ENCODE assay signal across 16 cellular contexts in genomic region chr9:87502446-87503232, GRCh38. TPM values are rescaled to one million over a fixed set of nuclear protein-coding genes. Genes with fewer than 3 reads are reported as not detected.
A peak's percentile ranks its signal among the peaks of the same experiment; 100 is the strongest.
DNase-seq lines count a peak whose midpoint lies in the region; ATAC-seq, FAIRE-seq and TF ChIP-seq lines count a peak whose summit lies in the region.
"Had no signal": no experiment of that assay in that cellular context is flagged by ENCODE, and none has a peak within 500 bp of the region (broad histone marks: within the 10 kb centered on the region; RNA-seq: fewer than 3 reads in every experiment).

No MANE protein-coding gene starts in this region.

- H3K27ac Mint-ChIP-seq in T-helper 17 cell = no peak overlapping the region
- no peak overlapping the region for H3K27ac Mint-ChIP-seq in stimulated activated memory B cell treated with anti-CD40 and anti-IgM and Interleukin-4, amounts not matched to agents 10 μg/mL and 1 μg/mL and 100 μg/mL, for 72 hours
- H3K27ac Mint-ChIP-seq: naive thymus-derived CD8-positive, alpha-beta T cell had no signal

- H3K9me3 ChIP-seq in T-helper 17 cell (ENCODE audit: control insufficient read depth, low read length, poor library complexity, severe bottlenecking) (no peaks in the 10 kb centered on the region), kidney (ENCODE audit: control insufficient read depth in 1 of 2, low read length in 2 of 2) (peaks cover 0 to 4% of the 10 kb centered on the region in 2 donors)
- H3K9me3 ChIP-seq: MG63 had no signal

- peaks cover 42% of the 10 kb centered on the region for H3K27me3 Mint-ChIP-seq in T-helper 17 cell
- peaks cover 30% of the 10 kb centered on the region for H3K27me3 Mint-ChIP-seq in stimulated activated memory B cell treated with anti-CD40 and anti-IgM and Interleukin-4, amounts not matched to agents 10 μg/mL and 1 μg/mL and 100 μg/mL, for 72 hours

- peak; percentile 27 for ATAC-seq in T-helper 17 cell
- peak; percentile 34 for ATAC-seq in stimulated activated memory B cell treated with anti-CD40 and anti-IgM and Interleukin-4, amounts not matched to agents 10 μg/mL and 1 μg/mL and 100 μg/mL, for 72 hours
- ATAC-seq in HG02759 (IDR thresholded peaks at IDR 0.05; ENCODE audit: unreplicated experiment) = no peak
- no peak for ATAC-seq in GM21367 (IDR thresholded peaks at IDR 0.05; ENCODE audit: unreplicated experiment)
- ATAC-seq: naive thymus-derived CD8-positive, alpha-beta T cell had no signal

- no peak for FAIRE-seq in kidney (lab: Jason Lieb, UNC)
- FAIRE-seq: D721Med had no signal

- H3K36me3 ChIP-seq in kidney (ENCODE audit: control insufficient read depth in 1 of 2, insufficient read depth in 2 of 2, low read length in 2 of 2) = no peaks in the 10 kb centered on the region

- H3K4me1 ChIP-seq in kidney (ENCODE audit: control insufficient read depth in 1 of 2, insufficient read depth in 1 of 2, low read depth in 1 of 2, low read length in 2 of 2) = peaks cover 5 to 12% of the 10 kb centered on the region in 2 donors

- no peak for TF ChIP-seq CTCF in LNCaP clone FGC (IDR thresholded peaks at IDR 0.05; ENCODE audit: control insufficient read depth, extremely low read depth, insufficient read depth)
- TF ChIP-seq CTCF in kidney (IDR thresholded peaks at IDR 0.05; ENCODE audit: borderline replicate concordance, extremely low read depth, insufficient read depth) = no peak

- peak; percentile 93 for DNase-seq in LNCaP clone FGC (ENCODE audit: low read depth)
- no peak for DNase-seq in T-helper 17 cell
- peak; percentile 48 for DNase-seq in kidney
- no peak for DNase-seq in central memory CD4-positive, alpha-beta T cell
- no peak for DNase-seq in D341Med (ENCODE audit: low spot score)
- DNase-seq: activated CD4-positive, alpha-beta T cell treated with anti-CD3 and anti-CD28 coated beads for 4 hours; MG63; naive thymus-derived CD8-positive, alpha-beta T cell; NCI-H526; SHP77 treated with DMSO at 0.1 percent for 48 hours; stimulated activated naive CD4-positive, alpha-beta T cell treated with Interleukin-2 at 50 U/mL for 16 hours had no signal

- no peaks in the 10 kb centered on the region for H3K9me3 Mint-ChIP-seq in stimulated activated memory B cell treated with anti-CD40 and anti-IgM and Interleukin-4, amounts not matched to agents 10 μg/mL and 1 μg/mL and 100 μg/mL, for 72 hours
- H3K9me3 Mint-ChIP-seq: naive thymus-derived CD8-positive, alpha-beta T cell had no signal

- H3K4me3 ChIP-seq in LNCaP clone FGC (ENCODE audit: low read depth, low read length) (no peak overlapping the region), kidney (ENCODE audit: low read length in 2 of 2) (peak overlapping the region in 1 of 2 donors; percentile 8)
- H3K4me3 ChIP-seq: MG63 had no signal

- no peak overlapping the region for H3K9ac ChIP-seq in kidney (ENCODE audit: low read length in 2 of 2)

- peaks cover 7% of the 10 kb centered on the region for H3K36me3 Mint-ChIP-seq in T-helper 17 cell (ENCODE audit: low read depth)
- no peaks in the 10 kb centered on the region for H3K36me3 Mint-ChIP-seq in stimulated activated memory B cell treated with anti-CD40 and anti-IgM and Interleukin-4, amounts not matched to agents 10 μg/mL and 1 μg/mL and 100 μg/mL, for 72 hours
- H3K36me3 Mint-ChIP-seq: naive thymus-derived CD8-positive, alpha-beta T cell had no signal

- H3K4me1 Mint-ChIP-seq in T-helper 17 cell = peaks cover 2% of the 10 kb centered on the region
- no peaks in the 10 kb centered on the region for H3K4me1 Mint-ChIP-seq in stimulated activated memory B cell treated with anti-CD40 and anti-IgM and Interleukin-4, amounts not matched to agents 10 μg/mL and 1 μg/mL and 100 μg/mL, for 72 hours

- no peak overlapping the region for H3K4me3 Mint-ChIP-seq in T-helper 17 cell
- no peak overlapping the region for H3K4me3 Mint-ChIP-seq in stimulated activated memory B cell treated with anti-CD40 and anti-IgM and Interleukin-4, amounts not matched to agents 10 μg/mL and 1 μg/mL and 100 μg/mL, for 72 hours
- H3K4me3 Mint-ChIP-seq: naive thymus-derived CD8-positive, alpha-beta T cell had no signal

- intact Hi-C loops in kidney (cut with DNase I) = no loop called here

- peak overlapping the region in 1 of 2 donors; percentile 11 for H3K27ac ChIP-seq in kidney (ENCODE audit: low read depth in 2 of 2, low read length in 2 of 2)
- H3K27ac ChIP-seq: epithelial cell of prostate had no signal

RNA-seq across cellular contexts. Expression of gene DAPK1, which starts 5.0 kb away (rescaled TPM):
- total RNA-seq in T-helper 17 cell (1 to 10 TPM; 1.7 to 3.2 TPM), kidney (166 TPM)
- 15.5 TPM for polyA plus RNA-seq in kidney (ENCODE audit: insufficient read depth, low read depth, low replicate concordance)

Comparison
In these comparisons a context has a peak if more than half of its experiments do, and no peak if none do; other contexts are left out.
1. DNase-seq: peak in LNCaP clone FGC (single experiment) and kidney (single experiment); none in T-helper 17 cell (0 of 3), central memory CD4-positive, alpha-beta T cell (single experiment) and D341Med (single experiment).
2. ATAC-seq: peak in T-helper 17 cell (single experiment) and stimulated activated memory B cell treated with anti-CD40 and anti-IgM and Interleukin-4, amounts not matched to agents 10 μg/mL and 1 μg/mL and 100 μg/mL, for 72 hours (single experiment); none in HG02759 (single experiment) and GM21367 (single experiment).
3. RNA of gene DAPK1, which starts 5.0 kb away (total RNA-seq): 166 TPM in kidney (single experiment); 1.7 to 3.2 TPM in T-helper 17 cell; every median in the first group is over 10 times any median in the second.